14 cellular contexts compared by ENCODE assay signal in genomic region chrX:37380920-37381319, GRCh38. TPM values are rescaled to one million over a fixed set of nuclear protein-coding genes. Genes with fewer than 3 reads are reported as not detected.
DNase-seq lines count a peak whose midpoint lies in the region; ATAC-seq, FAIRE-seq and TF ChIP-seq lines count a peak whose summit lies in the region.
"Had no signal": no experiment of that assay in that cellular context is flagged by ENCODE, and none has a peak within 500 bp of the region (broad histone marks: within the 10 kb centered on the region; RNA-seq: fewer than 3 reads in every experiment).

No MANE protein-coding gene starts in this region.

- peak; percentile 48 for DNase-seq in Calu3
- peak; percentile 77 for DNase-seq in OCI-M1 (lab: John Stamatoyannopoulos, UW)
- DNase-seq in endothelial cell of umbilical vein (ENCODE audit: low read depth, low spot score): peak; percentile 91
- peak in 1 of 3 donors; percentile 54 for DNase-seq in mucosa of descending colon
- no peak for DNase-seq in activated CD4-positive, alpha-beta T cell treated with anti-CD3 and anti-CD28 coated beads, Interleukin-2, amount 50 U/mL, for 48 hours
- DNase-seq: activated B cell treated with CpG ODN at 0.5 μM for 24 hours; activated naive CD8-positive, alpha-beta T cell treated with anti-CD3 and anti-CD28 coated beads, Interleukin-2, amount 50 U/mL, for 24 hours; NCI-H1048; stimulated activated CD4-positive, alpha-beta T cell treated with anti-CD3 and anti-CD28 coated beads, Interleukin-4, amount 100 ng/mL, for 4 hours; tibial artery had no signal

- H3K27ac Mint-ChIP-seq in Calu3 (ENCODE audit: unreplicated experiment): peak overlapping the region; percentile 15
- no peak overlapping the region for H3K27ac Mint-ChIP-seq in stimulated activated memory B cell treated with anti-CD40 and anti-IgM and Interleukin-4, amounts not matched to agents 10 μg/mL and 1 μg/mL and 100 μg/mL, for 72 hours
- H3K27ac Mint-ChIP-seq: activated B cell treated with CpG ODN at 0.5 μM for 24 hours; activated naive CD8-positive, alpha-beta T cell treated with anti-CD3 and anti-CD28 coated beads, Interleukin-2, amount 50 U/mL, for 24 hours; natural killer cell treated with Interleukin-12 subunit alpha and Interleukin-12 subunit beta and Interleukin-15 and Interleukin-18, amount 100 ng/mL, for 72 hours had no signal

- no peaks in the 10 kb centered on the region for H3K36me3 ChIP-seq in endothelial cell of umbilical vein (ENCODE audit: control insufficient read depth in 2 of 2, extremely low read depth in 1 of 2, insufficient read depth in 2 of 2, low read length in 2 of 2)
- no peaks in the 10 kb centered on the region for H3K36me3 ChIP-seq in mucosa of descending colon (ENCODE audit: low read depth)
- H3K36me3 ChIP-seq: tibial artery had no signal

- no peak overlapping the region for H3K4me3 Mint-ChIP-seq in Calu3 (ENCODE audit: low read depth, unreplicated experiment)
- H3K4me3 Mint-ChIP-seq in stimulated activated memory B cell treated with anti-CD40 and anti-IgM and Interleukin-4, amounts not matched to agents 10 μg/mL and 1 μg/mL and 100 μg/mL, for 72 hours: no peak overlapping the region
- H3K4me3 Mint-ChIP-seq: activated B cell treated with CpG ODN at 0.5 μM for 24 hours; activated naive CD8-positive, alpha-beta T cell treated with anti-CD3 and anti-CD28 coated beads, Interleukin-2, amount 50 U/mL, for 24 hours; natural killer cell treated with Interleukin-12 subunit alpha and Interleukin-12 subunit beta and Interleukin-15 and Interleukin-18, amount 100 ng/mL, for 72 hours had no signal

- no peaks in the 10 kb centered on the region for H3K9me3 Mint-ChIP-seq in Calu3 (ENCODE audit: low read depth, unreplicated experiment)
- no peaks in the 10 kb centered on the region for H3K9me3 Mint-ChIP-seq in stimulated activated memory B cell treated with anti-CD40 and anti-IgM and Interleukin-4, amounts not matched to agents 10 μg/mL and 1 μg/mL and 100 μg/mL, for 72 hours
- H3K9me3 Mint-ChIP-seq: activated B cell treated with CpG ODN at 0.5 μM for 24 hours; activated naive CD8-positive, alpha-beta T cell treated with anti-CD3 and anti-CD28 coated beads, Interleukin-2, amount 50 U/mL, for 24 hours; natural killer cell treated with Interleukin-12 subunit alpha and Interleukin-12 subunit beta and Interleukin-15 and Interleukin-18, amount 100 ng/mL, for 72 hours had no signal

- no peak overlapping the region for H3K9ac ChIP-seq in endothelial cell of umbilical vein (replicated peaks; ENCODE audit: extremely low read depth, insufficient read depth, low read length)

- dilution Hi-C loops in endothelial cell of umbilical vein (cut with MboI; ENCODE audit: extremely low pct_ligation_motif_present, low sequenced_read_pairs): no loop called here

- no TSS peak for BruUV-seq in Calu3 (replicated peaks; lab: Mats Ljungman, UMichigan)
- no TSS peak for BruUV-seq in endothelial cell of umbilical vein (replicated peaks; lab: Mats Ljungman, UMichigan)

- no peak overlapping the region for H2AFZ ChIP-seq in endothelial cell of umbilical vein (ENCODE audit: low read depth, low read length)

- H3K9me1 ChIP-seq in endothelial cell of umbilical vein (replicated peaks; ENCODE audit: control insufficient read depth, extremely low read depth, insufficient read depth, low read length): no peaks in the 10 kb centered on the region

- intact Hi-C loops in Calu3 (cut with micrococcal nuclease; ENCODE audit: unreplicated experiment): no loop called here
- intact Hi-C loops in endothelial cell of umbilical vein (cut with micrococcal nuclease): loop anchor here (2.0 kb wide), 2 partner anchors 32 to 64 kb away; partner anchors contain the start of gene PRRG1
- intact Hi-C loops in mucosa of descending colon (cut with DNase I, micrococcal nuclease): no loop called here

- H3K4me2 ChIP-seq in endothelial cell of umbilical vein (ENCODE audit: insufficient read depth, low read length): peak overlapping the region; percentile 30

- TF ChIP-seq POLR2A in endothelial cell of umbilical vein (IDR thresholded peaks at IDR 0.05; ENCODE audit: low read depth, low read length): peak; percentile 26

- peak; percentile 76 for FAIRE-seq in endothelial cell of umbilical vein (lab: Jason Lieb, UNC)

- no peaks in the 10 kb centered on the region for H4K20me1 ChIP-seq in endothelial cell of umbilical vein (replicated peaks; ENCODE audit: control insufficient read depth, extremely low read depth, insufficient read depth, low read length)

- H3K4me3 ChIP-seq in endothelial cell of umbilical vein (replicated peaks in 1 of 3; ENCODE audit: insufficient read depth in 1 of 3, low read depth in 1 of 3, low read length in 3 of 3) (no peak overlapping the region), mucosa of descending colon (no peak overlapping the region)
- H3K4me3 ChIP-seq: tibial artery had no signal

- ATAC-seq in mucosa of descending colon: peak; percentile 98
- no peak for ATAC-seq in HG03520 (IDR thresholded peaks at IDR 0.05; ENCODE audit: unreplicated experiment)
- no peak for ATAC-seq in GM19395 (IDR thresholded peaks at IDR 0.05; ENCODE audit: unreplicated experiment)
- ATAC-seq in stimulated activated memory B cell treated with anti-CD40 and anti-IgM and Interleukin-4, amounts not matched to agents 10 μg/mL and 1 μg/mL and 100 μg/mL, for 72 hours: no peak
- ATAC-seq: activated naive CD8-positive, alpha-beta T cell treated with anti-CD3 and anti-CD28 coated beads, Interleukin-2, amount 50 U/mL, for 24 hours; natural killer cell treated with Interleukin-12 subunit alpha and Interleukin-12 subunit beta and Interleukin-15 and Interleukin-18, amount 100 ng/mL, for 72 hours had no signal

- POLR2A ChIA-PET in endothelial cell of umbilical vein (lab: Charles Lee): no interaction called here

- no peaks in the 10 kb centered on the region for H3K36me3 Mint-ChIP-seq in Calu3 (ENCODE audit: insufficient read depth, unreplicated experiment)
- no peaks in the 10 kb centered on the region for H3K36me3 Mint-ChIP-seq in stimulated activated memory B cell treated with anti-CD40 and anti-IgM and Interleukin-4, amounts not matched to agents 10 μg/mL and 1 μg/mL and 100 μg/mL, for 72 hours
- H3K36me3 Mint-ChIP-seq: natural killer cell treated with Interleukin-12 subunit alpha and Interleukin-12 subunit beta and Interleukin-15 and Interleukin-18, amount 100 ng/mL, for 72 hours had no signal

- peaks cover 37% of the 10 kb centered on the region for H3K4me1 ChIP-seq in endothelial cell of umbilical vein (ENCODE audit: control insufficient read depth, extremely low read depth, insufficient read depth, low read length)
- H3K4me1 ChIP-seq in mucosa of descending colon (ENCODE audit: low read depth): peaks cover 5% of the 10 kb centered on the region

- TF ChIP-seq CTCF in Calu3 (IDR thresholded peaks at IDR 0.05; ENCODE audit: unreplicated experiment): no peak
- TF ChIP-seq CTCF in endothelial cell of umbilical vein (IDR thresholded peaks at IDR 0.05; ENCODE audit: extremely low read depth in 1 of 2, insufficient read depth in 1 of 2, low read depth in 1 of 2, low read length in 2 of 2): no peak
- no peak for TF ChIP-seq CTCF in mucosa of descending colon (IDR thresholded peaks at IDR 0.05)

- H3K79me2 ChIP-seq in endothelial cell of umbilical vein (ENCODE audit: control insufficient read depth, insufficient read depth, low read length): peaks cover 16% of the 10 kb centered on the region

- CTCF ChIA-PET in Calu3 (lab: Charles Lee) (no interaction called here), endothelial cell of umbilical vein (lab: Charles Lee) (interaction anchor here (1.0 to 1.2 kb wide), 2 partner anchors 9 to 24 kb away, joined by 3 to 5 read pairs; no protein-coding TSS in a partner anchor)

- peaks cover 20% of the 10 kb centered on the region for H3K4me1 Mint-ChIP-seq in Calu3 (ENCODE audit: low read depth, unreplicated experiment)
- no peaks in the 10 kb centered on the region for H3K4me1 Mint-ChIP-seq in stimulated activated memory B cell treated with anti-CD40 and anti-IgM and Interleukin-4, amounts not matched to agents 10 μg/mL and 1 μg/mL and 100 μg/mL, for 72 hours
- H3K4me1 Mint-ChIP-seq: activated B cell treated with CpG ODN at 0.5 μM for 24 hours; activated naive CD8-positive, alpha-beta T cell treated with anti-CD3 and anti-CD28 coated beads, Interleukin-2, amount 50 U/mL, for 24 hours had no signal

- H3K27ac ChIP-seq in endothelial cell of umbilical vein (ENCODE audit: insufficient read depth, low read depth, low read length): peak overlapping the region; percentile 53
- H3K27ac ChIP-seq: tibial artery had no signal

- H3K27me3 Mint-ChIP-seq in Calu3 (ENCODE audit: unreplicated experiment): no peaks in the 10 kb centered on the region
- H3K27me3 Mint-ChIP-seq in stimulated activated memory B cell treated with anti-CD40 and anti-IgM and Interleukin-4, amounts not matched to agents 10 μg/mL and 1 μg/mL and 100 μg/mL, for 72 hours: no peaks in the 10 kb centered on the region
- H3K27me3 Mint-ChIP-seq: activated B cell treated with CpG ODN at 0.5 μM for 24 hours; activated naive CD8-positive, alpha-beta T cell treated with anti-CD3 and anti-CD28 coated beads, Interleukin-2, amount 50 U/mL, for 24 hours had no signal

- no peaks in the 10 kb centered on the region for H3K27me3 ChIP-seq in endothelial cell of umbilical vein (ENCODE audit: control insufficient read depth in 2 of 2, insufficient read depth in 2 of 2, low read length in 2 of 2)
- H3K27me3 ChIP-seq: tibial artery had no signal

- H3K9me3 ChIP-seq in endothelial cell of umbilical vein (replicated peaks; ENCODE audit: control insufficient read depth, insufficient read depth, low read length): no peaks in the 10 kb centered on the region
- H3K9me3 ChIP-seq in mucosa of descending colon: no peaks in the 10 kb centered on the region
- H3K9me3 ChIP-seq: tibial artery had no signal

TF ChIP-seq in endothelial cell of umbilical vein, 7 proteins besides CTCF, POLR2A, EP300 and RAD21 (continues in another document):
- no peak for TF ChIP-seq EZH2 (IDR thresholded peaks at IDR 0.05; ENCODE audit: borderline replicate concordance, low read depth, low read length, severe bottlenecking)
- peak; percentile 72 for TF ChIP-seq JUN (IDR thresholded peaks at IDR 0.05; ENCODE audit: borderline replicate concordance, insufficient read depth, insufficient read length, low read depth)
- TF ChIP-seq FOS (IDR thresholded peaks at IDR 0.05; ENCODE audit: borderline replicate concordance, insufficient read depth, low read length): peak; percentile 54
- peak; percentile 54 for TF ChIP-seq POLR2AphosphoS5 (IDR thresholded peaks at IDR 0.05; ENCODE audit: insufficient read depth, low read depth, low read length)

RNA-seq across cellular contexts. Expression of gene PRRG1, which starts 31.8 kb away (rescaled TPM):
- 23.3 and 26.1 TPM in 2 replicates for total RNA-seq in Calu3 (2022)
- total RNA-seq in endothelial cell of umbilical vein: 28.3 and 37.6 TPM in 2 replicates
- polyA plus RNA-seq in endothelial cell of umbilical vein: 46.3 TPM in 2 replicates
- 22.4 and 22.5 TPM in 2 replicates for polyA plus RNA-seq in endothelial cell of umbilical vein (2011; cell fraction: cytosol; rRNA removed)
- 29.3 and 33.3 TPM in 2 replicates for polyA plus RNA-seq in endothelial cell of umbilical vein (2011; cell fraction: nucleus; rRNA removed)
- polyA plus RNA-seq in endothelial cell of umbilical vein (2012): 28.8 and 39.5 TPM in 2 replicates
- polyA minus RNA-seq in endothelial cell of umbilical vein: 91.0 and 105 TPM in 2 replicates
- 10.9 TPM for polyA minus RNA-seq in endothelial cell of umbilical vein (2011; cell fraction: cytosol; rRNA and poly(A)+ RNA removed)
- polyA minus RNA-seq in endothelial cell of umbilical vein (2011; cell fraction: nucleus; rRNA and poly(A)+ RNA removed): 57.9 and 77.3 TPM in 2 replicates
- total RNA-seq in mucosa of descending colon: 10 to 100 TPM; 11.1 to 12.0 (median 11.6) TPM
- total RNA-seq: activated B cell treated with CpG ODN at 0.5 μM for 24 hours; natural killer cell treated with Interleukin-12 subunit alpha and Interleukin-12 subunit beta and Interleukin-15 and Interleukin-18, amount 100 ng/mL, for 72 hours had no signal

Comparison
In these comparisons a context has a peak if more than half of its experiments do, and no peak if none do; other contexts are left out.
1. DNase-seq: peak in Calu3 (single experiment), OCI-M1 (single experiment) and endothelial cell of umbilical vein (single experiment); none in activated CD4-positive, alpha-beta T cell treated with anti-CD3 and anti-CD28 coated beads, Interleukin-2, amount 50 U/mL, for 48 hours (0 of 2).